ENCODE assay signal across 14 cellular contexts in the genomic region with DNA sequence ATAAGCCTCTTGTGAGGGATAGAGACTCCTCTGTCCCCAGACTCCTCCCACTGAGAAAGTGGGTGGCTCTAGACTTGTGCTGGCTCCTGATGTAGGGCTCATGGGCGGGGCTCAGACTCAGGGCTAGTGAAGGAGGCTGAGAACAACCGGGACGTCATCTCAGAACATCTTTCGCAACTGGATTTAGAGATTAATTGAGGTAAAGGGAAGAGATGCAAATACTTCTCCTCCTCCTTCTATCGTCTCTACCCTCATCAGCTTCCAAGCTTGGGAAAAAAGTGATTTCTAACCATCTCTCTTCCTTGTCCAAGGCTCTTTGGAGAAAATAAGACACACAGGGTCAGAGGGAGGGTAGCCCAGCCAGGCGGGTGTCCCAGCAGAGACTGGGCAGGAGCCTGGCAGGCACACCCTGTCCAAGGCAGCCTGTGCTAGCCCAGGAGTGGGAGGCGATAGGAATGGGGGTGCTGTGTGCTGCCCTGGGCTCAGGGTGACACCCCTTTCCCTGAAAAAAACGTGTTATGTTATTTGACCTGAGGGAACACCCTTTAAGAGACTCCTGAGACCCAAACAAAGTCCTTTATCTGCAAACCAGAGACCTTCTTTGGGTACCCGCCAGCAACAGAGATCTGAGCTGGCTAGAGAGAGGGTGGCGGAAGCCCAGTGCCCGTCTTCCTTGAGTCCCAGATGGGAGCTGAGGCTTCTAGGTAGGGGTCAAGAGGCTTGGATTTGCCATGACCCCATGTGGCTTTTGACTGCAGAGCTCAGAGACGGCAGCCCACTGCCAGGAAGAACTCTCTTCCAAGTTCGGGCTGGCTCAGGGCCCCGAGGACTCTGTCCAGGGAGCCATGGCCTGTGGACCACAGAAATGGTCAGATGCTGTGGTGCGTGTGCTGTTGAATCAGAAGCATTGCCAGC.
DNase-seq lines count a peak whose midpoint lies in the region; ATAC-seq, FAIRE-seq and TF ChIP-seq lines count a peak whose summit lies in the region.
"Had no signal": no experiment of that assay in that cellular context is flagged by ENCODE, and none has a peak within 500 bp of the region (broad histone marks: within the 10 kb centered on the region; RNA-seq: fewer than 3 reads in every experiment).

No MANE protein-coding gene starts in this region.

- DNase-seq in G401 (ENCODE audit: low spot score) (peak; percentile 42), ascending aorta (ENCODE audit: low spot score in 2 of 2) (peak; percentile 70 to 95), left cardiac atrium (peak; percentile 90), GM12892 (ENCODE audit: insufficient read length) (no peak), T1000 (lab: John Stamatoyannopoulos, UW) (no peak)
- no peak for DNase-seq in stimulated activated CD4-positive, alpha-beta T cell treated with anti-CD3 and anti-CD28 coated beads, Interleukin-15, amount 100 ng/mL, for 24 hours
- DNase-seq: kidney; stimulated activated CD4-positive, alpha-beta T cell treated with anti-CD3 and anti-CD28 coated beads, Interleukin-12 subunit alpha, Interleukin-12 subunit beta, amount 100 ng/mL, for 4 hours; T-helper 17 cell had no signal

- TF ChIP-seq CTCF in ascending aorta (IDR thresholded peaks at IDR 0.05): no peak

- no peak for FAIRE-seq in GM12892 (lab: Jason Lieb, UNC)
- FAIRE-seq: H1, HTR-8/SVneo, kidney had no signal

- H3K4me3 ChIP-seq in ascending aorta: no peak overlapping the region
- no peak overlapping the region for H3K4me3 ChIP-seq in rectal smooth muscle tissue (ENCODE audit: low read length)

- no peak for TF ChIP-seq POLR2A in GM12892 (IDR thresholded peaks at IDR 0.05; ENCODE audit: low read depth, low read length)

- intact Hi-C loops in ascending aorta (cut with DNase I): loop anchor here (1.0 to 5.0 kb wide), 9 partner anchors 29 to 542 kb away; partner anchors contain the start of genes ADAMTS15 and APLP2
- intact Hi-C loops in left cardiac atrium (cut with DNase I): no loop called here

- H3K9ac ChIP-seq in rectal smooth muscle tissue (ENCODE audit: low read length): no peak overlapping the region

- peak overlapping the region; percentile 88 to 91 for H3K27ac ChIP-seq in ascending aorta
- H3K27ac ChIP-seq in rectal smooth muscle tissue (ENCODE audit: low read depth, low read length): peak overlapping the region; percentile 15
- H3K27ac ChIP-seq: C4-2B had no signal

- no peaks in the 10 kb centered on the region for H3K36me3 ChIP-seq in ascending aorta
- H3K36me3 ChIP-seq in rectal smooth muscle tissue (ENCODE audit: control insufficient read depth, insufficient read depth, low read length): no peaks in the 10 kb centered on the region

- no peaks in the 10 kb centered on the region for H3K9me3 ChIP-seq in ascending aorta

- in situ Hi-C loops in G401 (cut with HindIII; ENCODE audit: low sequenced_read_pairs): no loop called here

- ATAC-seq in left cardiac atrium (peak; percentile 76 to 91), GM21526 (IDR thresholded peaks at IDR 0.05; ENCODE audit: low FRiP score, unreplicated experiment) (no peak)
- ATAC-seq: T-helper 17 cell had no signal

- H3K4me1 ChIP-seq in ascending aorta: peaks cover 10 to 47% of the 10 kb centered on the region in 2 donors
- peaks cover 16% of the 10 kb centered on the region for H3K4me1 ChIP-seq in rectal smooth muscle tissue (ENCODE audit: control insufficient read depth, insufficient read depth, low read length)

- no peaks in the 10 kb centered on the region for H3K27me3 ChIP-seq in ascending aorta
- H3K27me3 ChIP-seq in rectal smooth muscle tissue (ENCODE audit: control insufficient read depth, insufficient read depth, low read length): no peaks in the 10 kb centered on the region

Comparison
In these comparisons a context has a peak if more than half of its experiments do, and no peak if none do; other contexts are left out.
1. DNase-seq: peak in G401 (single experiment), ascending aorta (2 of 2) and left cardiac atrium (single experiment); none in GM12892 (single experiment), T1000 (single experiment) and stimulated activated CD4-positive, alpha-beta T cell treated with anti-CD3 and anti-CD28 coated beads, Interleukin-15, amount 100 ng/mL, for 24 hours (single experiment).